Comparison of ENCODE assay signal across 20 cellular contexts in the genomic region with DNA sequence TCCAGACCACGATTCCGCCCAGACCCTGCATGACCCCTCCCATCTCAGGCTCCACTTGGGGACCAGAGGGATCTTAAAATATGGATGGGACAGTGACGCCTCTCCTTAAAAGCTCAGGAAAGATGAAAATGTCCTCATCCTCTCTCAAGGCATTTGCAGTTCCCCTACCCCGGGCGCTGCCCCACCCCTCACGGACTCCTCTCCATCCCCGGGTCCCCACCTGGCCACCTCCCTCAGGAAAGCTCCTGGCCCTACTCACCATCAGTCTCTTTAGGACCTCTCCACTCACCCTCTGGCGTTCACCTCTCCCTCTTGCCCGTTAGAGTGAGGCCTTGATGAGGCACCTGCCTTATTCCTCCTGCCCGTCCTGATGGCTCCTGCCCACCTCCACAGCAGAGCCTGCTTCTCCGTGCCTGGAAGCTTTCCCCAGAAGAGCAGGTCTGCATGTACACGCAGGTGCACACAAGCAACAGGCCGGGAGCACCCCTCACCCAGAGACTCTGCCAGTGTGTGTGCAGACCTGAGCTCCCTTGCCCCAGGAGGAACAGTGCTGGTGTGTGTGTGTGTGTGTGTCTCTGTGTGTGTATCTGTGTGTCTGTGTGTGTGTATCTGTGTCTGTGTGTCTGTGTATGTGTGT.
DNase-seq lines count a peak whose midpoint lies in the region; ATAC-seq and TF ChIP-seq lines count a peak whose summit lies in the region.
"Had no signal": no experiment of that assay in that cellular context is flagged by ENCODE, and none has a peak within 500 bp of the region (broad histone marks: within the 10 kb centered on the region; RNA-seq: fewer than 3 reads in every experiment).

No MANE protein-coding gene starts in this region.

- no peak for TF ChIP-seq CTCF in CD14-positive monocyte (IDR thresholded peaks at IDR 0.05)
- no peak for TF ChIP-seq CTCF in IMR-90 (conservative IDR thresholded peaks at IDR 0.05; ENCODE audit: low read depth, low read length)
- no peak for TF ChIP-seq CTCF in foreskin keratinocyte (conservative IDR thresholded peaks at IDR 0.05)
- TF ChIP-seq CTCF in suprapubic skin (IDR thresholded peaks at IDR 0.05) = no peak

- no peak overlapping the region for H3K14ac ChIP-seq in IMR-90 (replicated peaks; ENCODE audit: low read depth, low read length)

- H3K4me1 ChIP-seq in IMR-90 (ENCODE audit: control insufficient read depth, insufficient read depth, low read length) (no peaks in the 10 kb centered on the region; the same call in 1 of the 2 replicates), foreskin keratinocyte (no peaks in the 10 kb centered on the region), suprapubic skin (peaks cover 7% of the 10 kb centered on the region), HAP-1 (no peaks in the 10 kb centered on the region)

- H4K8ac ChIP-seq in IMR-90 (ENCODE audit: low read depth in 2 of 2, low read length in 2 of 2) = no peak overlapping the region

- CTCF ChIA-PET in IMR-90 (lab: Yijun Ruan, JAX) = interaction anchor here (1.6 kb wide), 1 partner anchor 10 kb away, joined by 7 read pairs; no protein-coding TSS in a partner anchor

- no peaks in the 10 kb centered on the region for H3K36me3 Mint-ChIP-seq in CD14-positive monocyte
- H3K36me3 Mint-ChIP-seq: CD4-positive, alpha-beta memory T cell had no signal

- H3K27ac ChIP-seq in IMR-90 (ENCODE audit: insufficient read depth, low read length) (no peak overlapping the region), foreskin keratinocyte (no peak overlapping the region), suprapubic skin (peak overlapping the region; percentile 38)

- no peak for TF ChIP-seq EP300 in suprapubic skin (IDR thresholded peaks at IDR 0.05)

- H3K27ac Mint-ChIP-seq in CD14-positive monocyte = peak overlapping the region in 6 of 7 donors; percentile 0 to 74 (median 14)
- H3K27ac Mint-ChIP-seq: activated T-helper 17 cell treated with anti-CD3 and anti-CD28 coated beads, Interleukin-2, amount 50 U/mL, for 72 hours; CD4-positive, alpha-beta memory T cell; H9; T-helper 1 cell treated with Interleukin-12 subunit alpha and Interleukin-12 subunit beta and Interleukin-4 antibody, amounts not matched to agents 30 μg/mL and 1 μg/mL, for 36 hours had no signal

- no peak overlapping the region for H3K4ac ChIP-seq in IMR-90 (ENCODE audit: low read depth, low read length)

- H4K5ac ChIP-seq in IMR-90 (ENCODE audit: low read depth, low read length) = no peak overlapping the region

- H3K9me3 Mint-ChIP-seq in CD14-positive monocyte = no peaks in the 10 kb centered on the region
- H3K9me3 Mint-ChIP-seq: activated T-helper 17 cell treated with anti-CD3 and anti-CD28 coated beads, Interleukin-2, amount 50 U/mL, for 72 hours; H9; T-helper 1 cell treated with Interleukin-12 subunit alpha and Interleukin-12 subunit beta and Interleukin-4 antibody, amounts not matched to agents 30 μg/mL and 1 μg/mL, for 36 hours had no signal

- H3K56ac ChIP-seq in IMR-90 (ENCODE audit: extremely low read depth, insufficient read depth, low read length) = no peak overlapping the region

- H2BK20ac ChIP-seq in IMR-90 (ENCODE audit: low read depth, low read length) = 0 out of 2 replicates have a peak overlapping the region, but pooled peaks have one; percentile 29

- in situ Hi-C loops in IMR-90 (cut with MboI; ENCODE audit: low sequenced_read_pairs) = no loop called here
- in situ Hi-C loops in HAP-1 (cut with MboI; ENCODE audit: low sequenced_read_pairs) = no loop called here

- H3K79me1 ChIP-seq in IMR-90 (ENCODE audit: low read depth in 1 of 2, low read length in 2 of 2) = no peaks in the 10 kb centered on the region

- no peak overlapping the region; the same call in 1 of the 2 replicates for H2AK5ac ChIP-seq in IMR-90 (ENCODE audit: low read depth, low read length)

- no peak for TF ChIP-seq RAD21 in IMR-90 (IDR thresholded peaks at IDR 0.05; ENCODE audit: low read length)

- intact Hi-C loops in CD14-positive monocyte (cut with micrococcal nuclease) (loop anchor here in 1 of 2 donors (5.0 to 10.0 kb wide), 2 partner anchors 87 to 560 kb away; no protein-coding TSS in a partner anchor), IMR-90 (cut with micrococcal nuclease) (loop anchor here (2.0 kb wide), 1 partner anchor 554 kb away; no protein-coding TSS in a partner anchor)

- no peak overlapping the region for H2AK9ac ChIP-seq in IMR-90 (replicated peaks; ENCODE audit: low read depth, low read length, poor library complexity)

- 93% methylated on average over 4 of the region's 13 CpGs; no CpG with 5 or more reads in 1 of the 2 experiments for WGBS in IMR-90 (ENCODE audit: extremely low coverage in 2 of 2, insufficient read length in 1 of 2), 2 experiments
- 79% methylated on average over 13 of the region's 13 CpGs for WGBS in suprapubic skin

- dilution Hi-C loops in IMR-90 (cut with HindIII; ENCODE audit: low sequenced_read_pairs, unreplicated experiment) = no loop called here

- H3K9me3 ChIP-seq in IMR-90 (ENCODE audit: control insufficient read depth, insufficient read depth, low read length) (no peaks in the 10 kb centered on the region), suprapubic skin (no peaks in the 10 kb centered on the region), HAP-1 (no peaks in the 10 kb centered on the region)
- H3K9me3 ChIP-seq: upper lobe of left lung had no signal

- H2BK120ac ChIP-seq in IMR-90 (ENCODE audit: low read depth, low read length) = no peak overlapping the region

- H3K27me3 ChIP-seq in IMR-90 (ENCODE audit: control insufficient read depth, insufficient read depth, low read length) (peaks cover 9% of the 10 kb centered on the region; the same call in 1 of the 2 replicates), foreskin keratinocyte (no peaks in the 10 kb centered on the region), suprapubic skin (no peaks in the 10 kb centered on the region), HAP-1 (ENCODE audit: low read depth) (no peaks in the 10 kb centered on the region)
- H3K27me3 ChIP-seq: upper lobe of left lung had no signal

- no peak for ATAC-seq in IMR-90 (ENCODE audit: low read depth)
- ATAC-seq in foreskin keratinocyte = peak; percentile 8
- ATAC-seq in GM19023 (IDR thresholded peaks at IDR 0.05; ENCODE audit: unreplicated experiment) = no peak

- BruUV-seq in IMR-90 (replicated peaks; lab: Mats Ljungman, UMichigan) = no TSS peak

- H2BK15ac ChIP-seq in IMR-90 (ENCODE audit: low read depth, low read length) = no peak overlapping the region

- H3K18ac ChIP-seq in IMR-90 (ENCODE audit: low read depth, low read length) = no peak overlapping the region

- H3K4me2 ChIP-seq in IMR-90 (ENCODE audit: low read depth, low read length) = no peak overlapping the region

- no peaks in the 10 kb centered on the region for H4K20me1 ChIP-seq in IMR-90 (ENCODE audit: insufficient read depth, low read length)

- no peak overlapping the region for H2AFZ ChIP-seq in IMR-90 (replicated peaks; ENCODE audit: low read length, poor library complexity)

- no peak overlapping the region for H4K91ac ChIP-seq in IMR-90 (ENCODE audit: insufficient read depth, low read depth, low read length)

- H3K27me3 Mint-ChIP-seq in CD14-positive monocyte (ENCODE audit: low read depth in 3 of 3) = peaks cover 0 to 13% (median 2%) of the 10 kb centered on the region in 3 donors

- H3K9me1 ChIP-seq in IMR-90 (ENCODE audit: insufficient read depth, low read length) = no peaks in the 10 kb centered on the region

- POLR2A ChIA-PET in IMR-90 (lab: Charles Lee; ENCODE audit: unreplicated experiment) = no interaction called here

- TF ChIP-seq POLR2A in IMR-90 (IDR thresholded peaks at IDR 0.05; ENCODE audit: low read depth, low read length) (no peak), suprapubic skin (IDR thresholded peaks at IDR 0.05) (no peak)

- H3K9ac ChIP-seq in IMR-90 (ENCODE audit: low read depth, low read length) = no peak overlapping the region

- H3K4me1 Mint-ChIP-seq in CD14-positive monocyte = peaks cover 16% of the 10 kb centered on the region
- H3K4me1 Mint-ChIP-seq: activated T-helper 17 cell treated with anti-CD3 and anti-CD28 coated beads, Interleukin-2, amount 50 U/mL, for 72 hours; CD4-positive, alpha-beta memory T cell had no signal

- no peak overlapping the region for H3K23ac ChIP-seq in IMR-90 (ENCODE audit: low read depth, low read length)

- no peak overlapping the region for H2BK5ac ChIP-seq in IMR-90 (ENCODE audit: low read depth, low read length, poor library complexity, severe bottlenecking)

- H3K4me3 Mint-ChIP-seq in CD14-positive monocyte = no peak overlapping the region
- H3K4me3 Mint-ChIP-seq: activated T-helper 17 cell treated with anti-CD3 and anti-CD28 coated beads, Interleukin-2, amount 50 U/mL, for 72 hours; CD4-positive, alpha-beta memory T cell; H9; T-helper 1 cell treated with Interleukin-12 subunit alpha and Interleukin-12 subunit beta and Interleukin-4 antibody, amounts not matched to agents 30 μg/mL and 1 μg/mL, for 36 hours had no signal

- DNase-seq in CD14-positive monocyte (ENCODE audit: low spot score) (no peak), IMR-90 (no peak), foreskin keratinocyte (no peak), suprapubic skin (ENCODE audit: low spot score in 2 of 2) (peak in 1 of 2 donors; percentile 56), HAP-1 (ENCODE audit: low spot score in 2 of 2) (no peak), hypothalamus (lab: John Stamatoyannopoulos, UW) (no peak)
- DNase-seq: activated CD4-positive, alpha-beta T cell treated with anti-CD3 and anti-CD28 coated beads for 4 hours; CD4-positive, alpha-beta memory T cell; cerebellar nuclear complex; effector CD8-positive, alpha-beta T cell; kidney; NCI-H187; NCI-H2227 treated with DMSO at 0.1 percent for 48 hours; occipital lobe; stimulated activated naive CD4-positive, alpha-beta T cell treated with Interleukin-2 at 50 U/mL for 16 hours had no signal

- H3K4me3 ChIP-seq in IMR-90 (ENCODE audit: insufficient read depth, low read depth, low read length) (no peak overlapping the region), suprapubic skin (no peak overlapping the region), HAP-1 (no peak overlapping the region)
- H3K4me3 ChIP-seq: upper lobe of left lung had no signal

- no peaks in the 10 kb centered on the region for H3K36me3 ChIP-seq in IMR-90 (ENCODE audit: control insufficient read depth, insufficient read depth, low read length)
- no peaks in the 10 kb centered on the region for H3K36me3 ChIP-seq in suprapubic skin
- H3K36me3 ChIP-seq in HAP-1 (replicated peaks) = no peaks in the 10 kb centered on the region
- H3K36me3 ChIP-seq: upper lobe of left lung had no signal

TF ChIP-seq in IMR-90, 13 proteins besides CTCF, POLR2A, EP300 and RAD21 (continues in another document):
- TF ChIP-seq FOS (IDR thresholded peaks at IDR 0.05; ENCODE audit: low read depth, low read length) = no peak
- TF ChIP-seq CEBPB (IDR thresholded peaks at IDR 0.05; ENCODE audit: low read depth, low read length) = no peak
